Comparison of ENCODE assay signal across 8 cellular contexts in the genomic region with DNA sequence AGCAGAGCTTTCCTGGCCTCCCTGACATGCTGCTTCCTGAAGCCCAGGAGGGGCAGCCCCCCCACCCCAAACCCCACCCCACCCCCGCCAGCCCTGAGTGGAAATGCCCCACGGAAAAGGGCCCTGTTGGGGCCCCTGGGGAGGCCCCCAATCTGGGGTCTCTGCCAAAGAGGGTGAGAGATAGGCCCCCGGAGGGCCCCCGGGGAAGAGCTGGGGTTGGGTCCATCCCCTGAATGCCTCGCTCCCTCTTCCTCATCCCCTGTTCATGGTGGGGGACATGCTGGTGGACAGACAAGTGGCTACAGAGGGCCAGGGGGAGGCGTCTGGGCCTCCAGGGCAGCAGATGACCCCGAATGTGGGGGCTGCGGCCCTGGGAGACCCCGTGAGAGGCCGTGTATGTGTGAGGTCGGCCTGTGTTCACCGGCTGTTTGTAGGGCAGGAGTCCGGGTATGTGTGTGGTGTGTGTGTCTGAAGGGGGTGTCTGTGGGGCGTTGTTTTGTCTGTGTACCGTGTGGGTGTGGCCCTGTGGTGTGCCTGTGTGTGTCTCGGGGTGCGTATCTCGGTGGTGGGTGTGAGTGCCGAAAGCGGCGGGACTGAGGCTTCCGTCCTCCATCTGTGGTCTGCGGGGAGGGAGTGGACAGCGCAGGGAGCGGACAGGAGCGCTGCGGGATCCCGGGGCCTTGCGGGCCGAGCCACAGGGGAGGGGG. TPM values are rescaled to one million over a fixed set of nuclear protein-coding genes. Genes with fewer than 3 reads are reported as not detected.
A peak's percentile ranks its signal among the peaks of the same experiment; 100 is the strongest.
DNase-seq lines count a peak whose midpoint lies in the region; ATAC-seq, FAIRE-seq and TF ChIP-seq lines count a peak whose summit lies in the region.

No MANE protein-coding gene starts in this region.

- DNase-seq in GM10266 (ENCODE audit: extremely low spot score), result peak; percentile 76
- peak; percentile 38 to 60 (median 54) for DNase-seq in T-helper 17 cell
- DNase-seq in brain microvascular endothelial cell, result peak; percentile 63
- peak; percentile 74 to 80 for DNase-seq in left colon
- DNase-seq in stimulated activated naive CD8-positive, alpha-beta T cell treated with anti-CD3 and anti-CD28 coated beads, Interleukin-15, amount 100 ng/mL, for 72 hours, result peak; percentile 41 to 51
- no peak for DNase-seq in RCC 7860 (ENCODE audit: low spot score)
- DNase-seq in NCI-H1930 (lab: John Stamatoyannopoulos, UW), result no peak

- no peaks in the 10 kb centered on the region for H3K9me3 Mint-ChIP-seq in stimulated activated naive CD8-positive, alpha-beta T cell treated with anti-CD3 and anti-CD28 coated beads, Interleukin-15, amount 100 ng/mL, for 72 hours

- H3K27ac Mint-ChIP-seq in T-helper 17 cell, result peak overlapping the region; percentile 94
- H3K27ac Mint-ChIP-seq in stimulated activated naive CD8-positive, alpha-beta T cell treated with anti-CD3 and anti-CD28 coated beads, Interleukin-15, amount 100 ng/mL, for 72 hours, result peak overlapping the region; percentile 94 to 97

- peaks cover 25% of the 10 kb centered on the region for H3K4me1 Mint-ChIP-seq in T-helper 17 cell
- H3K4me1 Mint-ChIP-seq in stimulated activated naive CD8-positive, alpha-beta T cell treated with anti-CD3 and anti-CD28 coated beads, Interleukin-15, amount 100 ng/mL, for 72 hours, result peaks cover 61% of the 10 kb centered on the region

- H3K27me3 Mint-ChIP-seq in T-helper 17 cell, result no peaks in the 10 kb centered on the region
- no peaks in the 10 kb centered on the region for H3K27me3 Mint-ChIP-seq in stimulated activated naive CD8-positive, alpha-beta T cell treated with anti-CD3 and anti-CD28 coated beads, Interleukin-15, amount 100 ng/mL, for 72 hours

- H3K36me3 Mint-ChIP-seq in T-helper 17 cell (ENCODE audit: low read depth), result no peaks in the 10 kb centered on the region

- H3K27me3 ChIP-seq in brain microvascular endothelial cell (replicated peaks), result no peaks in the 10 kb centered on the region

- no peaks in the 10 kb centered on the region for H3K36me3 ChIP-seq in brain microvascular endothelial cell (replicated peaks)

- peak overlapping the region; percentile 30 for H3K27ac ChIP-seq in brain microvascular endothelial cell

- no peak for FAIRE-seq in RCC 7860 (lab: Jason Lieb, UNC)

- peak overlapping the region; percentile 96 for H3K4me3 Mint-ChIP-seq in T-helper 17 cell
- H3K4me3 Mint-ChIP-seq in stimulated activated naive CD8-positive, alpha-beta T cell treated with anti-CD3 and anti-CD28 coated beads, Interleukin-15, amount 100 ng/mL, for 72 hours, result peak overlapping the region; percentile 94 to 98

- TF ChIP-seq CTCF in GM10266 (IDR thresholded peaks at IDR 0.05; ENCODE audit: control insufficient read depth, insufficient read depth, low read depth, missing control alignments), result no peak
- no peak for TF ChIP-seq CTCF in brain microvascular endothelial cell (IDR thresholded peaks at IDR 0.05; ENCODE audit: low read depth, low read length, missing control alignments)

- intact Hi-C loops in left colon (cut with DNase I, micrococcal nuclease), result loop anchor here (5.0 to 10.0 kb wide), 4 partner anchors 115 to 472 kb away; a partner anchor contains a TSS

- peak overlapping the region; percentile 20 for H3K4me3 ChIP-seq in brain microvascular endothelial cell (ENCODE audit: low read depth, low read length)

- in situ Hi-C loops in brain microvascular endothelial cell (cut with HindIII; ENCODE audit: low pct_ligation_motif_present, low sequenced_read_pairs), result loop anchor here (25.0 kb wide), 1 partner anchor 272 kb away; no protein-coding TSS in a partner anchor

- ATAC-seq in T-helper 17 cell (peak; percentile 81), left colon (peak; percentile 60), GM18909 (IDR thresholded peaks at IDR 0.05; ENCODE audit: poor library complexity, unreplicated experiment) (no peak)
- peak; percentile 54 for ATAC-seq in stimulated activated naive CD8-positive, alpha-beta T cell treated with anti-CD3 and anti-CD28 coated beads, Interleukin-15, amount 100 ng/mL, for 72 hours

- no peaks in the 10 kb centered on the region for H3K9me3 ChIP-seq in T-helper 17 cell (ENCODE audit: control insufficient read depth, low read length, poor library complexity, severe bottlenecking)

RNA-seq across cellular contexts. Expression of a gene that starts 11.3 kb away (rescaled TPM):
- total RNA-seq in T-helper 17 cell, result not detected
- under 1 TPM in 1 of 2 donors, not detected in 1; 0.36 TPM for total RNA-seq in left colon

RNA-seq across cellular contexts. Expression of a gene that starts 16.3 kb away (rescaled TPM):
- total RNA-seq in T-helper 17 cell, result 10 to 100 TPM; 27.0 to 27.8 TPM
- 10 to 100 TPM; 23.2 to 25.8 TPM for total RNA-seq in left colon

RNA-seq across cellular contexts. Expression of a gene that starts 32.3 kb away (rescaled TPM):
- total RNA-seq in T-helper 17 cell (10 to 100 TPM; 21.9 to 28.7 TPM), left colon (10 to 100 TPM; 17.5 to 18.3 TPM)

RNA-seq across cellular contexts. Expression of a gene that starts 55.8 kb away (rescaled TPM):
- total RNA-seq in T-helper 17 cell, result not detected
- 1 to 10 TPM in 1 of 2 donors, under 1 TPM in 1; 0.52 to 1.1 TPM for total RNA-seq in left colon

Comparison
In these comparisons a context has a peak if more than half of its experiments do, and no peak if none do; other contexts are left out.
1. DNase-seq: peak in GM10266 (single experiment), T-helper 17 cell (3 of 3), brain microvascular endothelial cell (single experiment), left colon (2 of 2) and stimulated activated naive CD8-positive, alpha-beta T cell treated with anti-CD3 and anti-CD28 coated beads, Interleukin-15, amount 100 ng/mL, for 72 hours (2 of 2); none in RCC 7860 (single experiment) and NCI-H1930 (0 of 2).